In genomic region chr4:186190456-186191265, GRCh38 we compare ENCODE assay signal across 1 cellular context.
TF ChIP-seq lines count a peak whose summit lies in the region.

No MANE protein-coding gene starts in this region.

TF ChIP-seq in HepG2, 621 proteins besides CTCF, POLR2A, EP300 and RAD21 (continued from another document and continues in another):
- peak; percentile 83 for TF ChIP-seq ZNF407 (CRISPR knock-in tag; IDR thresholded peaks at IDR 0.05; ENCODE audit: not compliant biosample characterization)
- no peak for TF ChIP-seq KDM4B (CRISPR knock-in tag; IDR thresholded peaks at IDR 0.05)
- no peak for TF ChIP-seq ARNT2 (CRISPR knock-in tag; IDR thresholded peaks at IDR 0.05; ENCODE audit: low read depth)
- TF ChIP-seq ZNF563 (CRISPR knock-in tag; IDR thresholded peaks at IDR 0.05) = no peak
- no peak for TF ChIP-seq ATF7 (IDR thresholded peaks at IDR 0.05)
- TF ChIP-seq ATF7 (CRISPR knock-in tag; IDR thresholded peaks at IDR 0.05) = no peak
- TF ChIP-seq USF2 (IDR thresholded peaks at IDR 0.05; ENCODE audit: low read depth, low read length) = no peak
- peak; percentile 67; the same call in 1 of the 2 replicates for TF ChIP-seq USF2 (CRISPR knock-in tag; IDR thresholded peaks at IDR 0.05; ENCODE audit: borderline replicate concordance)
- no peak for TF ChIP-seq MYC (CRISPR knock-in tag; IDR thresholded peaks at IDR 0.05; ENCODE audit: borderline replicate concordance)
- TF ChIP-seq ZNF30 (CRISPR knock-in tag; IDR thresholded peaks at IDR 0.05) = no peak
- 0 out of 2 replicates have a peak, but pooled peaks have one; percentile 66 for TF ChIP-seq HNRNPL (IDR thresholded peaks at IDR 0.05; ENCODE audit: low read depth, low read length)
- TF ChIP-seq KLF13 (CRISPR knock-in tag; IDR thresholded peaks at IDR 0.05) = no peak
- TF ChIP-seq KDM5A (IDR thresholded peaks at IDR 0.05; ENCODE audit: borderline replicate concordance, low read length) = no peak
- no peak for TF ChIP-seq ARID3A (IDR thresholded peaks at IDR 0.05; ENCODE audit: low read depth, low read length)
- no peak for TF ChIP-seq TFDP2 (CRISPR knock-in tag; IDR thresholded peaks at IDR 0.05)
- no peak for TF ChIP-seq TFAP4 (IDR thresholded peaks at IDR 0.05; ENCODE audit: borderline replicate concordance, low read depth)
- TF ChIP-seq UBTF (CRISPR knock-in tag; IDR thresholded peaks at IDR 0.05) = peak; percentile 49
- no peak for TF ChIP-seq ZNF20 (CRISPR knock-in tag; IDR thresholded peaks at IDR 0.05)
- TF ChIP-seq MAF1 (CRISPR knock-in tag; IDR thresholded peaks at IDR 0.05; ENCODE audit: borderline replicate concordance) = no peak
- no peak for TF ChIP-seq RNF219 (CRISPR knock-in tag; IDR thresholded peaks at IDR 0.05)
- no peak for TF ChIP-seq ZNF709 (CRISPR knock-in tag; IDR thresholded peaks at IDR 0.05)
- TF ChIP-seq RFX1 (IDR thresholded peaks at IDR 0.05) = no peak
- TF ChIP-seq ZNF597 (CRISPR knock-in tag; IDR thresholded peaks at IDR 0.05) = no peak
- no peak for TF ChIP-seq RBFOX2 (IDR thresholded peaks at IDR 0.05; ENCODE audit: low read depth, low read length)
- no peak for TF ChIP-seq ZMYM4 (CRISPR knock-in tag; IDR thresholded peaks at IDR 0.05)
- TF ChIP-seq ZNF512B (CRISPR knock-in tag; IDR thresholded peaks at IDR 0.05; ENCODE audit: borderline replicate concordance) = peak; percentile 92; the same call in 1 of the 2 replicates
- no peak for TF ChIP-seq KMT2B (CRISPR knock-in tag; IDR thresholded peaks at IDR 0.05)
- no peak for TF ChIP-seq MAZ (IDR thresholded peaks at IDR 0.05; ENCODE audit: borderline replicate concordance, low read depth, low read length)
- no peak for TF ChIP-seq MAZ (CRISPR knock-in tag; IDR thresholded peaks at IDR 0.05; ENCODE audit: low read depth)
- no peak for TF ChIP-seq NPAS2 (CRISPR knock-in tag; IDR thresholded peaks at IDR 0.05; ENCODE audit: borderline replicate concordance)
- no peak for TF ChIP-seq FOXA1 (IDR thresholded peaks at IDR 0.05)
- TF ChIP-seq FOXA1 (CRISPR knock-in tag; IDR thresholded peaks at IDR 0.05) = no peak
- TF ChIP-seq KAT8 (CRISPR knock-in tag; IDR thresholded peaks at IDR 0.05) = no peak
- TF ChIP-seq ZNF556 (CRISPR knock-in tag; IDR thresholded peaks at IDR 0.05; ENCODE audit: borderline replicate concordance) = no peak
- TF ChIP-seq ZNF792 (CRISPR knock-in tag; IDR thresholded peaks at IDR 0.05) = no peak
- 0 out of 2 replicates have a peak, but pooled peaks have one; percentile 5 for TF ChIP-seq ZNF446 (CRISPR knock-in tag; IDR thresholded peaks at IDR 0.05)
- TF ChIP-seq SNRNP70 (IDR thresholded peaks at IDR 0.05; ENCODE audit: low read depth, low read length) = no peak
- TF ChIP-seq ZNF430 (CRISPR knock-in tag; IDR thresholded peaks at IDR 0.05) = 0 out of 2 replicates have a peak, but pooled peaks have one; percentile 64
- TF ChIP-seq ZNF207 (IDR thresholded peaks at IDR 0.05; ENCODE audit: borderline replicate concordance) = no peak
